15 cellular contexts compared by ENCODE assay signal in genomic region chr20:49297605-49298530, GRCh38. TPM values are rescaled to one million over a fixed set of nuclear protein-coding genes. Genes with fewer than 3 reads are reported as not detected.
A peak's percentile ranks its signal among the peaks of the same experiment; 100 is the strongest.
DNase-seq lines count a peak whose midpoint lies in the region; ATAC-seq and TF ChIP-seq lines count a peak whose summit lies in the region.
"Had no signal": no experiment of that assay in that cellular context is flagged by ENCODE, and none has a peak within 500 bp of the region (broad histone marks: within the 10 kb centered on the region; RNA-seq: fewer than 3 reads in every experiment).

No MANE protein-coding gene starts in this region.

- H3K36me3 Mint-ChIP-seq in CD4-positive, alpha-beta T cell (ENCODE audit: low read depth), result peaks cover 41% of the 10 kb centered on the region
- peaks cover 35% of the 10 kb centered on the region for H3K36me3 Mint-ChIP-seq in activated CD8-positive, alpha-beta T cell treated with anti-CD3 and anti-CD28 coated beads for 36 hours (ENCODE audit: low read depth)
- peaks cover 41% of the 10 kb centered on the region for H3K36me3 Mint-ChIP-seq in stimulated activated memory B cell treated with anti-CD40 and anti-IgM and Interleukin-4, amounts not matched to agents 10 μg/mL and 1 μg/mL and 100 μg/mL, for 72 hours

- H3K9me3 Mint-ChIP-seq in CD4-positive, alpha-beta T cell, result peaks cover 5% of the 10 kb centered on the region
- peaks cover 4% of the 10 kb centered on the region for H3K9me3 Mint-ChIP-seq in activated CD8-positive, alpha-beta T cell treated with anti-CD3 and anti-CD28 coated beads for 36 hours
- H3K9me3 Mint-ChIP-seq in stimulated activated memory B cell treated with anti-CD40 and anti-IgM and Interleukin-4, amounts not matched to agents 10 μg/mL and 1 μg/mL and 100 μg/mL, for 72 hours, result peaks cover 3% of the 10 kb centered on the region

- H3K4me1 Mint-ChIP-seq in CD4-positive, alpha-beta T cell (ENCODE audit: low read depth), result peaks cover 12% of the 10 kb centered on the region
- peaks cover 17% of the 10 kb centered on the region for H3K4me1 Mint-ChIP-seq in activated CD8-positive, alpha-beta T cell treated with anti-CD3 and anti-CD28 coated beads for 36 hours (ENCODE audit: low read depth)
- no peaks in the 10 kb centered on the region for H3K4me1 Mint-ChIP-seq in stimulated activated memory B cell treated with anti-CD40 and anti-IgM and Interleukin-4, amounts not matched to agents 10 μg/mL and 1 μg/mL and 100 μg/mL, for 72 hours

- H3K27ac Mint-ChIP-seq in CD4-positive, alpha-beta T cell, result peak overlapping the region; percentile 35
- H3K27ac Mint-ChIP-seq in activated CD8-positive, alpha-beta T cell treated with anti-CD3 and anti-CD28 coated beads for 36 hours, result peak overlapping the region; percentile 79
- no peak overlapping the region for H3K27ac Mint-ChIP-seq in stimulated activated memory B cell treated with anti-CD40 and anti-IgM and Interleukin-4, amounts not matched to agents 10 μg/mL and 1 μg/mL and 100 μg/mL, for 72 hours

- POLR2A ChIA-PET in CD4-positive, alpha-beta T cell (lab: Charles Lee), result interaction anchor here (1.3 to 1.5 kb wide), 3 partner anchors 15 to 20 kb away, joined by 3 to 8 read pairs (median 5); partner anchors contain the start of gene ZNFX1
- POLR2A ChIA-PET in activated CD8-positive, alpha-beta T cell treated with anti-CD3 and anti-CD28 coated beads for 36 hours (lab: Charles Lee), result interaction anchor here (0.8 to 2.2 kb wide), 6 partner anchors 7 to 296 kb away, joined by 3 to 11 read pairs (median 4); no protein-coding TSS in a partner anchor

- CTCF ChIA-PET in CD4-positive, alpha-beta T cell (lab: Charles Lee), result no interaction called here
- CTCF ChIA-PET in activated CD8-positive, alpha-beta T cell treated with anti-CD3 and anti-CD28 coated beads for 36 hours (lab: Charles Lee), result no interaction called here

- H3K27ac ChIP-seq in CD4-positive, alpha-beta T cell (ENCODE audit: low read depth, low read length), result no peak overlapping the region
- H3K27ac ChIP-seq in HUES6 (ENCODE audit: low read depth, low read length), result peak overlapping the region; percentile 32; the same call in 1 of the 2 replicates

- H3K27me3 Mint-ChIP-seq in CD4-positive, alpha-beta T cell, result no peaks in the 10 kb centered on the region
- no peaks in the 10 kb centered on the region for H3K27me3 Mint-ChIP-seq in activated CD8-positive, alpha-beta T cell treated with anti-CD3 and anti-CD28 coated beads for 36 hours
- no peaks in the 10 kb centered on the region for H3K27me3 Mint-ChIP-seq in stimulated activated memory B cell treated with anti-CD40 and anti-IgM and Interleukin-4, amounts not matched to agents 10 μg/mL and 1 μg/mL and 100 μg/mL, for 72 hours

- H3K4me3 Mint-ChIP-seq in CD4-positive, alpha-beta T cell, result no peak overlapping the region
- no peak overlapping the region for H3K4me3 Mint-ChIP-seq in activated CD8-positive, alpha-beta T cell treated with anti-CD3 and anti-CD28 coated beads for 36 hours
- H3K4me3 Mint-ChIP-seq in stimulated activated memory B cell treated with anti-CD40 and anti-IgM and Interleukin-4, amounts not matched to agents 10 μg/mL and 1 μg/mL and 100 μg/mL, for 72 hours, result no peak overlapping the region

- no peaks in the 10 kb centered on the region for H3K9me3 ChIP-seq in CD4-positive, alpha-beta T cell (ENCODE audit: control insufficient read depth, low read length)
- H3K9me3 ChIP-seq in HUES6 (ENCODE audit: control insufficient read depth, insufficient read depth, low read depth, low read length), result no peaks in the 10 kb centered on the region

- ATAC-seq in CD4-positive, alpha-beta T cell (ENCODE audit: poor library complexity), result peak; percentile 41
- ATAC-seq in activated CD8-positive, alpha-beta T cell treated with anti-CD3 and anti-CD28 coated beads for 36 hours, result peak; percentile 80
- no peak for ATAC-seq in GM19035 (IDR thresholded peaks at IDR 0.05; ENCODE audit: unreplicated experiment)
- no peak for ATAC-seq in stimulated activated memory B cell treated with anti-CD40 and anti-IgM and Interleukin-4, amounts not matched to agents 10 μg/mL and 1 μg/mL and 100 μg/mL, for 72 hours
- ATAC-seq: GM12878 had no signal

- intact Hi-C loops in CD4-positive, alpha-beta T cell (cut with DNase I, micrococcal nuclease), result no loop called here
- intact Hi-C loops in activated CD8-positive, alpha-beta T cell treated with anti-CD3 and anti-CD28 coated beads for 36 hours (cut with micrococcal nuclease), result no loop called here

- no peak overlapping the region for H3K4me3 ChIP-seq in HUES6 (ENCODE audit: low read depth, low read length)
- H3K4me3 ChIP-seq: GM12878 had no signal

- no peaks in the 10 kb centered on the region for H3K27me3 ChIP-seq in CD4-positive, alpha-beta T cell (ENCODE audit: control insufficient read depth, insufficient read depth, low read length)
- H3K27me3 ChIP-seq in HUES6 (ENCODE audit: control insufficient read depth, insufficient read depth, low read length), result no peaks in the 10 kb centered on the region

- peak overlapping the region; percentile 35 for H3K9ac ChIP-seq in HUES6 (ENCODE audit: low read length)

- TF ChIP-seq CTCF in CD4-positive, alpha-beta T cell (IDR thresholded peaks at IDR 0.05), result no peak
- no peak for TF ChIP-seq CTCF in activated CD8-positive, alpha-beta T cell treated with anti-CD3 and anti-CD28 coated beads for 36 hours (IDR thresholded peaks at IDR 0.05)

- peaks cover 14% of the 10 kb centered on the region for H3K4me1 ChIP-seq in HUES6 (ENCODE audit: control insufficient read depth, insufficient read depth, low read length)

- no peaks in the 10 kb centered on the region for H3K36me3 ChIP-seq in HUES6 (ENCODE audit: control insufficient read depth, insufficient read depth, low read length)

- DNase-seq in CD4-positive, alpha-beta T cell, result no peak
- peak; percentile 42 for DNase-seq in activated CD8-positive, alpha-beta T cell treated with anti-CD3 and anti-CD28 coated beads for 36 hours
- DNase-seq in mesenteric fat pad (ENCODE audit: low spot score), result peak; percentile 53
- DNase-seq in stimulated activated CD4-positive, alpha-beta T cell treated with anti-CD3 and anti-CD28 coated beads, Interleukin-4, amount 100 ng/mL, for 1 hour, result no peak
- no peak for DNase-seq in stimulated activated naive CD4-positive, alpha-beta T cell treated with Interleukin-2 at 50 U/mL for 16 hours (lab: John Stamatoyannopoulos, UW)
- DNase-seq: activated CD4-positive, alpha-beta T cell treated with anti-CD3 and anti-CD28 coated beads for 4 hours; foreskin melanocyte; NCI-H446 treated with DMSO at 0.1 percent for 48 hours; posterior cingulate gyrus; stimulated activated CD4-positive, alpha-beta T cell treated with anti-CD3 and anti-CD28 coated beads, Interleukin-4, amount 100 ng/mL, for 24 hours; SW 1271 had no signal

RNA-seq across cellular contexts. Expression of gene ZNFX1, which starts 20.0 kb away (rescaled TPM):
- total RNA-seq in CD4-positive, alpha-beta T cell, result 10 to 100 TPM; 50.6 to 51.6 TPM
- 10 to 100 TPM; 27.4 to 27.7 TPM for total RNA-seq in activated CD8-positive, alpha-beta T cell treated with anti-CD3 and anti-CD28 coated beads for 36 hours
- total RNA-seq in mesenteric fat pad, result 43.4 TPM

Comparison
In these comparisons a context has a peak if more than half of its experiments do, and no peak if none do; other contexts are left out.
1. ATAC-seq: peak in CD4-positive, alpha-beta T cell (single experiment) and activated CD8-positive, alpha-beta T cell treated with anti-CD3 and anti-CD28 coated beads for 36 hours (single experiment); none in GM19035 (single experiment) and stimulated activated memory B cell treated with anti-CD40 and anti-IgM and Interleukin-4, amounts not matched to agents 10 μg/mL and 1 μg/mL and 100 μg/mL, for 72 hours (single experiment).
2. DNase-seq: peak in activated CD8-positive, alpha-beta T cell treated with anti-CD3 and anti-CD28 coated beads for 36 hours (single experiment) and mesenteric fat pad (single experiment); none in CD4-positive, alpha-beta T cell (0 of 10), stimulated activated CD4-positive, alpha-beta T cell treated with anti-CD3 and anti-CD28 coated beads, Interleukin-4, amount 100 ng/mL, for 1 hour (single experiment) and stimulated activated naive CD4-positive, alpha-beta T cell treated with Interleukin-2 at 50 U/mL for 16 hours (single experiment).